In the genomic region with DNA sequence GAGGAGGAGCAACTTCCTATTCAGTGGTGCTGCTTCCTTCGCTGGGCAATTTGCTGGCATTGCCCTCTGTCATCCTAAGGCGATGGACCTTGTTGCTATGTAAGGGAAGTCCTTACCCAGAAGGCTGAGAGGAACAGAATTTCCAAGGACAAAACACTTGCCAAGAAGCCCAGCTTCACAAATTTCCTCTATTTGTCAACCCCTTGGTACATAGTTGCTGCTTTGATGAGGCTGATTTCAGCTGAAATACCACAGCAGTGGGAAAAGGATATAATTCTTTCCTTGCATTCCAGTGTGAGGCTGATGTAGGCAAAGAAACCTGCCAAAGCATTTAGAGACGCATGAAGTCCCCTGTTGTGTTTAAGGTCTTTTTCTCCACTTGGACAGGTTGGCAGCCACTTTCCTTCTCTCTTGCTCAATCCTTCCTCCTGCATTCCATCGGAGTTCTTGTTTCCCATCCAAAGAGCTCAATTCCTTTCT, we compare ENCODE assay signal across 1 cellular context.
A peak's percentile ranks its signal among the peaks of the same experiment; 100 is the strongest.
TF ChIP-seq lines count a peak whose summit lies in the region.

No MANE protein-coding gene starts in this region.

TF ChIP-seq in Ishikawa, 13 proteins besides CTCF, POLR2A, EP300 and RAD21 (continued from another document):
- TF ChIP-seq, protein P1, sequence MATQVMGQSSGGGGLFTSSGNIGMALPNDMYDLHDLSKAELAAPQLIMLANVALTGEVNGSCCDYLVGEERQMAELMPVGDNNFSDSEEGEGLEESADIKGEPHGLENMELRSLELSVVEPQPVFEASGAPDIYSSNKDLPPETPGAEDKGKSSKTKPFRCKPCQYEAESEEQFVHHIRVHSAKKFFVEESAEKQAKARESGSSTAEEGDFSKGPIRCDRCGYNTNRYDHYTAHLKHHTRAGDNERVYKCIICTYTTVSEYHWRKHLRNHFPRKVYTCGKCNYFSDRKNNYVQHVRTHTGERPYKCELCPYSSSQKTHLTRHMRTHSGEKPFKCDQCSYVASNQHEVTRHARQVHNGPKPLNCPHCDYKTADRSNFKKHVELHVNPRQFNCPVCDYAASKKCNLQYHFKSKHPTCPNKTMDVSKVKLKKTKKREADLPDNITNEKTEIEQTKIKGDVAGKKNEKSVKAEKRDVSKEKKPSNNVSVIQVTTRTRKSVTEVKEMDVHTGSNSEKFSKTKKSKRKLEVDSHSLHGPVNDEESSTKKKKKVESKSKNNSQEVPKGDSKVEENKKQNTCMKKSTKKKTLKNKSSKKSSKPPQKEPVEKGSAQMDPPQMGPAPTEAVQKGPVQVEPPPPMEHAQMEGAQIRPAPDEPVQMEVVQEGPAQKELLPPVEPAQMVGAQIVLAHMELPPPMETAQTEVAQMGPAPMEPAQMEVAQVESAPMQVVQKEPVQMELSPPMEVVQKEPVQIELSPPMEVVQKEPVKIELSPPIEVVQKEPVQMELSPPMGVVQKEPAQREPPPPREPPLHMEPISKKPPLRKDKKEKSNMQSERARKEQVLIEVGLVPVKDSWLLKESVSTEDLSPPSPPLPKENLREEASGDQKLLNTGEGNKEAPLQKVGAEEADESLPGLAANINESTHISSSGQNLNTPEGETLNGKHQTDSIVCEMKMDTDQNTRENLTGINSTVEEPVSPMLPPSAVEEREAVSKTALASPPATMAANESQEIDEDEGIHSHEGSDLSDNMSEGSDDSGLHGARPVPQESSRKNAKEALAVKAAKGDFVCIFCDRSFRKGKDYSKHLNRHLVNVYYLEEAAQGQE (IDR thresholded peaks at IDR 0.05; ENCODE audit: low read depth): no peak
- TF ChIP-seq TCF12 (IDR thresholded peaks at IDR 0.05; ENCODE audit: low read depth): peak; percentile 65
- TF ChIP-seq ZBTB7A (IDR thresholded peaks at IDR 0.05; ENCODE audit: low read depth): no peak
- TF ChIP-seq FOXM1 (IDR thresholded peaks at IDR 0.05; ENCODE audit: borderline replicate concordance, low read depth): no peak
- TF ChIP-seq, protein P2, sequence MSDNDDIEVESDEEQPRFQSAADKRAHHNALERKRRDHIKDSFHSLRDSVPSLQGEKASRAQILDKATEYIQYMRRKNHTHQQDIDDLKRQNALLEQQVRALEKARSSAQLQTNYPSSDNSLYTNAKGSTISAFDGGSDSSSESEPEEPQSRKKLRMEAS (IDR thresholded peaks at IDR 0.05): no peak
TF ChIP-seq in Ishikawa: peak in this region for 4.
